ENCODE assay signal across 11 cellular contexts in genomic region chr12:52171950-52172512, GRCh38. TPM values are rescaled to one million over a fixed set of nuclear protein-coding genes. Genes with fewer than 3 reads are reported as not detected.
DNase-seq lines count a peak whose midpoint lies in the region; FAIRE-seq and TF ChIP-seq lines count a peak whose summit lies in the region.
"Had no signal": no experiment of that assay in that cellular context is flagged by ENCODE, and none has a peak within 500 bp of the region (broad histone marks: within the 10 kb centered on the region; RNA-seq: fewer than 3 reads in every experiment).

No MANE protein-coding gene starts in this region.

- peak; percentile 59 for DNase-seq in NCI-H82 (lab: John Stamatoyannopoulos, UW)
- DNase-seq in NCI-H82 treated with DMSO at 0.1 percent for 48 hours (lab: John Stamatoyannopoulos, UW; ENCODE audit: unreplicated experiment) = no peak
- peak; percentile 72 for DNase-seq in NB4 (ENCODE audit: low read depth)
- DNase-seq in bronchial epithelial cell (ENCODE audit: low read depth) = peak; percentile 86
- peak; percentile 46 for DNase-seq in progenitor cell of endocrine pancreas (ENCODE audit: low spot score, unreplicated experiment)
- DNase-seq in NCI-H1048 (lab: John Stamatoyannopoulos, UW) = no peak
- no peak for DNase-seq in putamen (ENCODE audit: low spot score)
- DNase-seq in NCI-H1930 (lab: John Stamatoyannopoulos, UW) = no peak
- DNase-seq: NCI-H2081 treated with DMSO at 0.1 percent for 48 hours had no signal

- no peaks in the 10 kb centered on the region for H3K36me3 Mint-ChIP-seq in progenitor cell of endocrine pancreas (ENCODE audit: insufficient read depth)
- H3K36me3 Mint-ChIP-seq: CD4-positive, CD25-positive, alpha-beta regulatory T cell had no signal

- no peak overlapping the region for H3K27ac Mint-ChIP-seq in progenitor cell of endocrine pancreas
- H3K27ac Mint-ChIP-seq: CD4-positive, CD25-positive, alpha-beta regulatory T cell; dendritic cell treated with granulocyte-macrophage colony-stimulating factor and Interleukin-4, amounts not matched to agents 40 ng/mL and 50 ng/mL, for 4 days had no signal

- no peak overlapping the region for H3K4me3 Mint-ChIP-seq in progenitor cell of endocrine pancreas (ENCODE audit: low read depth)
- H3K4me3 Mint-ChIP-seq: CD4-positive, CD25-positive, alpha-beta regulatory T cell; dendritic cell treated with granulocyte-macrophage colony-stimulating factor and Interleukin-4, amounts not matched to agents 40 ng/mL and 50 ng/mL, for 4 days had no signal

- H3K4me3 ChIP-seq in NB4 (ENCODE audit: low read depth, low read length) (no peak overlapping the region), bronchial epithelial cell (ENCODE audit: low read depth, low read length) (no peak overlapping the region)

- no peaks in the 10 kb centered on the region for H3K36me3 ChIP-seq in bronchial epithelial cell (ENCODE audit: control insufficient read depth, insufficient read depth, low read length)

- H3K9me3 Mint-ChIP-seq in progenitor cell of endocrine pancreas (ENCODE audit: low read depth) = no peaks in the 10 kb centered on the region
- H3K9me3 Mint-ChIP-seq: CD4-positive, CD25-positive, alpha-beta regulatory T cell; dendritic cell treated with granulocyte-macrophage colony-stimulating factor and Interleukin-4, amounts not matched to agents 40 ng/mL and 50 ng/mL, for 4 days had no signal

- peak; percentile 95 for FAIRE-seq in bronchial epithelial cell (lab: Jason Lieb, UNC)

- no peaks in the 10 kb centered on the region for H3K4me1 Mint-ChIP-seq in progenitor cell of endocrine pancreas (ENCODE audit: low read depth)
- H3K4me1 Mint-ChIP-seq: CD4-positive, CD25-positive, alpha-beta regulatory T cell had no signal

- TF ChIP-seq POLR2A in NB4 (IDR thresholded peaks at IDR 0.05; ENCODE audit: extremely low read depth, insufficient read length) = no peak

- H3K27me3 Mint-ChIP-seq in progenitor cell of endocrine pancreas = peaks cover 4% of the 10 kb centered on the region
- H3K27me3 Mint-ChIP-seq: CD4-positive, CD25-positive, alpha-beta regulatory T cell had no signal

- no peaks in the 10 kb centered on the region for H3K27me3 ChIP-seq in bronchial epithelial cell (ENCODE audit: control insufficient read depth, insufficient read depth, low read length)

- peak; percentile 60 for TF ChIP-seq CTCF in NB4 (IDR thresholded peaks at IDR 0.05; ENCODE audit: low read depth, low read length)
- TF ChIP-seq CTCF in bronchial epithelial cell (IDR thresholded peaks at IDR 0.05; ENCODE audit: insufficient read depth, low read length, severe bottlenecking) = peak; percentile 54
- TF ChIP-seq CTCF in progenitor cell of endocrine pancreas (IDR thresholded peaks at IDR 0.05; ENCODE audit: unreplicated experiment) = peak; percentile 50

RNA-seq across cellular contexts. Expression of gene KRT80, which starts 19.8 kb away (rescaled TPM):
- total RNA-seq in bronchial epithelial cell (14.7 and 66.4 TPM in 2 replicates), progenitor cell of endocrine pancreas (0.07 and 0.20 TPM in 2 replicates)
- total RNA-seq: CD4-positive, CD25-positive, alpha-beta regulatory T cell had no signal

Comparison
In these comparisons a context has a peak if more than half of its experiments do, and no peak if none do; other contexts are left out.
1. DNase-seq: peak in NCI-H82 (single experiment), NB4 (single experiment), bronchial epithelial cell (single experiment) and progenitor cell of endocrine pancreas (single experiment); none in NCI-H82 treated with DMSO at 0.1 percent for 48 hours (single experiment), NCI-H1048 (single experiment), putamen (single experiment) and NCI-H1930 (0 of 2).
2. RNA of gene KRT80, which starts 19.8 kb away (total RNA-seq): 14.7 to 66.4 TPM in bronchial epithelial cell; 0.07 to 0.20 TPM in progenitor cell of endocrine pancreas; every median in the first group is over 10 times any median in the second.
3. Peak in every context shown above with its lines, with median percentiles within 50 percentile points of each other: CTCF ChIP-seq.